ENCODE assay signal across 34 cellular contexts in the genomic region with DNA sequence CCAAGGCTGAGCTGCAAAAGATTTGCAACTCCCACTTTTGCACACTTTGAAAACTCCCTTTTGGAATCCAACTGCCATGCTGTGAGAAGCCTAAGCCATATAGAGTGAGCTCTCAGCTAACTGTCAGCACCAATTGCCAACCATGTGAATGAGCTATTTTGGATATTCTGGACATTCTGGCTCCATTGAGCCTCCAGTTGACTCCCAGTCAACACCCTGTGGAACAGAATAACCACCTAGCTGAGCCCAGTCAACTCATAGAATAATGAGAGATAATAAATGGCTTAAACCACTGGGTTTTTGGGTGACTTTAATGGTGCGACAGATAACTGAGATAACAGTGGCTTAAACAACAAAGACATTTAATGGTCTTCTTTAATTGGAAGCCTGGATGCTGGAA.
"Had no signal": no experiment of that assay in that cellular context is flagged by ENCODE, and none has a peak within 500 bp of the region (broad histone marks: within the 10 kb centered on the region; RNA-seq: fewer than 3 reads in every experiment).

No MANE protein-coding gene starts in this region.

- H3K36me3 ChIP-seq: MG63 had no signal

- H3K9me3 ChIP-seq: MG63 had no signal

- H3K27me3 ChIP-seq: MG63 had no signal

- H3K4me3 ChIP-seq: MG63 had no signal

- DNase-seq: Karpas-422, Kasumi-1, MG63, MM.1S, MV-4-11, NCI-H1048, NCI-H1092, NCI-H1092 treated with DMSO at 0.1 percent for 48 hours, NCI-H1105, NCI-H1105 treated with DMSO at 0.1 percent for 48 hours, NCI-H1417, NCI-H1417 treated with DMSO at 0.1 percent for 48 hours, NCI-H1436, NCI-H1436 treated with DMSO at 0.1 percent for 48 hours, NCI-H146, NCI-H1694, NCI-H1694 treated with DMSO at 0.1 percent for 48 hours, NCI-H187, NCI-H187 treated with DMSO at 0.1 percent for 48 hours, NCI-H1930, NCI-H2029, NCI-H2029 treated with DMSO at 0.1 percent for 48 hours, NCI-H2081, NCI-H2081 treated with DMSO at 0.1 percent for 48 hours, NCI-H2107, NCI-H2171, NCI-H2171 treated with DMSO at 0.1 percent for 48 hours, NCI-H2227 treated with DMSO at 0.1 percent for 48 hours, NCI-H226, NCI-H345, NCI-H446, NCI-H446 treated with DMSO at 0.1 percent for 48 hours, NCI-H510A, NCI-H510A treated with DMSO at 0.1 percent for 48 hours had no signal
